ENCODE assay signal across 21 cellular contexts in genomic region chr1:172529304-172529703, GRCh38.
"Had no signal": no experiment of that assay in that cellular context is flagged by ENCODE, and none has a peak within 500 bp of the region (broad histone marks: within the 10 kb centered on the region; RNA-seq: fewer than 3 reads in every experiment).

No MANE protein-coding gene starts in this region.

- H3K27ac ChIP-seq: coronary artery, dorsolateral prefrontal cortex, esophagus muscularis mucosa, foreskin keratinocyte, gastroesophageal sphincter, heart left ventricle, left lung, lower lobe of right lung had no signal

- H3K27me3 ChIP-seq: dorsolateral prefrontal cortex, esophagus muscularis mucosa, foreskin keratinocyte, gastroesophageal sphincter, heart left ventricle, hepatocyte, left lung had no signal

- ATAC-seq: foreskin keratinocyte, gastroesophageal sphincter, heart left ventricle, left cardiac atrium, left lung, left ventricle myocardium superior, lower lobe of right lung, mucosa of descending colon had no signal

- H2AFZ ChIP-seq: hepatocyte had no signal

- H3K36me3 ChIP-seq: esophagus muscularis mucosa, gastroesophageal sphincter, heart left ventricle, left lung, lower lobe of right lung had no signal

- H3K9me3 ChIP-seq: esophagus muscularis mucosa, gastroesophageal sphincter, heart left ventricle, left lung, lower lobe of right lung, mucosa of descending colon had no signal

- FAIRE-seq: colon, frontal cortex had no signal

- DNase-seq: dermis blood vessel endothelial cell; dorsolateral prefrontal cortex; effector CD4-positive, alpha-beta T cell; effector memory CD4-positive, alpha-beta T cell; heart left ventricle; hypothalamus; immature natural killer cell; left cardiac atrium; left lung; left ventricle myocardium superior; lower lobe of right lung; mesenchymal stem cell; mucosa of descending colon; naive B cell had no signal

- H3K4me3 ChIP-seq: coronary artery, dorsolateral prefrontal cortex, esophagus muscularis mucosa, gastroesophageal sphincter, heart left ventricle, hepatocyte, left lung, lower lobe of right lung, mucosa of descending colon had no signal

- H3K4me2 ChIP-seq: hepatocyte had no signal
